ENCODE assay signal across 1 cellular context in the genomic region with DNA sequence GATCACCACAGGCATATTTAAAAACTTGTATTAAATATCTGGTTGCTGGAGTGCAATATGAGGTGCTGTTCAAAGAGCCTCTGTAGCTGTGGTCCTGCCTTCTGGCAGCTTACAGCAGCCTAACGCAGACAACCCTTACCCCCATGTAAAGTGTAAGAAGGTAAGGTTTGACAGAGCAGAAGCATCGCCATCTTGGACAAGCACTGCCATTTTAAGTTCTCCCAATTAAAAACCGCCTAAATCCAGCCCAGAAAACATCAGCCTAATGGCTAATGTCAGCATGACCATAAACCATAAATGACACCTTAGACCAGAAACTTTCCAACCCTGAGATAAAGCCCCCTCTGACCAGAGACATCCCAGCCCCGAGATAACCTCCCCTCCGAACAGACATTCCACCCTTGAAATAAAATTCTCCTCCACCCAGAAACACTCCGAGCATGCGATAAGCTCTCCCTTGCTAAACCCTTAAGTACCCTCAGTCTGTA.
TF ChIP-seq lines count a peak whose summit lies in the region.

No MANE protein-coding gene starts in this region.

TF ChIP-seq in GM23338, 12 proteins besides CTCF, POLR2A, EP300 and RAD21 (continued from another document):
- no peak for TF ChIP-seq REST (IDR thresholded peaks at IDR 0.05; ENCODE audit: unreplicated experiment)
